In genomic region chr1:26993237-26994019, GRCh38 we compare ENCODE assay signal across 1 cellular context.
TF ChIP-seq lines count a peak whose summit lies in the region.

TRNP1 (plus strand) TSS chr1:26993692; CDS start chr1:26993787, 95 bp downstream.

TF ChIP-seq in HepG2, 621 proteins besides CTCF, POLR2A, EP300 and RAD21 (continued from another document and continues in another):
- no peak for TF ChIP-seq ZBTB40 (IDR thresholded peaks at IDR 0.05)
- peak; percentile 43; the same call in 1 of the 2 replicates for TF ChIP-seq ZBTB40 (CRISPR knock-in tag; IDR thresholded peaks at IDR 0.05)
- no peak for TF ChIP-seq PREB (CRISPR knock-in tag; IDR thresholded peaks at IDR 0.05)
- TF ChIP-seq DNMT3B (CRISPR knock-in tag; conservative IDR thresholded peaks at IDR 0.05): no peak; the same call in 1 of the 2 replicates
- TF ChIP-seq IKZF1 (IDR thresholded peaks at IDR 0.05): no peak
- TF ChIP-seq NFYB (CRISPR knock-in tag; IDR thresholded peaks at IDR 0.05): peak; percentile 60; the same call in 1 of the 2 replicates
- peak; percentile 74; the same call in 1 of the 2 replicates for TF ChIP-seq IRX3 (CRISPR knock-in tag; IDR thresholded peaks at IDR 0.05; ENCODE audit: borderline replicate concordance, low read depth)
- TF ChIP-seq ZNF839 (CRISPR knock-in tag; IDR thresholded peaks at IDR 0.05; ENCODE audit: borderline replicate concordance): no peak
- peak; percentile 89 for TF ChIP-seq ISL2 (CRISPR knock-in tag; IDR thresholded peaks at IDR 0.05)
- peak; percentile 24; the same call in 1 of the 2 replicates for TF ChIP-seq ZBED4 (CRISPR knock-in tag; IDR thresholded peaks at IDR 0.05; ENCODE audit: borderline replicate concordance)
- no peak for TF ChIP-seq MBD4 (IDR thresholded peaks at IDR 0.05; ENCODE audit: borderline replicate concordance, low read length)
- TF ChIP-seq ZFP90 (CRISPR knock-in tag; IDR thresholded peaks at IDR 0.05; ENCODE audit: borderline replicate concordance): no peak; the same call in 1 of the 2 replicates
- TF ChIP-seq CREB1 (IDR thresholded peaks at IDR 0.05): peak; percentile 56
- TF ChIP-seq CREB1 (CRISPR knock-in tag; IDR thresholded peaks at IDR 0.05): no peak; the same call in 1 of the 2 replicates
- no peak for TF ChIP-seq MZF1 (CRISPR knock-in tag; IDR thresholded peaks at IDR 0.05; ENCODE audit: borderline replicate concordance)
- TF ChIP-seq ZNF160 (CRISPR knock-in tag; IDR thresholded peaks at IDR 0.05): peak; percentile 87
- peak; percentile 52; the same call in 1 of the 2 replicates for TF ChIP-seq TFDP1 (CRISPR knock-in tag; IDR thresholded peaks at IDR 0.05; ENCODE audit: borderline replicate concordance)
- peak; percentile 77; the same call in 1 of the 2 replicates for TF ChIP-seq KDM4B (CRISPR knock-in tag; IDR thresholded peaks at IDR 0.05)
- peak; percentile 38; the same call in 1 of the 2 replicates for TF ChIP-seq HNRNPUL1 (IDR thresholded peaks at IDR 0.05; ENCODE audit: low read depth, low read length)
- TF ChIP-seq ZNF598 (CRISPR knock-in tag; IDR thresholded peaks at IDR 0.05; ENCODE audit: borderline replicate concordance): no peak
- peak; percentile 85 for TF ChIP-seq ZFP82 (CRISPR knock-in tag; IDR thresholded peaks at IDR 0.05; ENCODE audit: borderline replicate concordance)
- TF ChIP-seq MTA3 (CRISPR knock-in tag; IDR thresholded peaks at IDR 0.05): no peak
- no peak for TF ChIP-seq SRSF9 (IDR thresholded peaks at IDR 0.05; ENCODE audit: borderline replicate concordance, insufficient read depth, low read depth, low read length, poor library complexity, severe bottlenecking)
- TF ChIP-seq ZNF292 (CRISPR knock-in tag; IDR thresholded peaks at IDR 0.05; ENCODE audit: borderline replicate concordance, low read depth): 0 out of 2 replicates have a peak, but pooled peaks have one; percentile 14
- no peak for TF ChIP-seq ZNF891 (CRISPR knock-in tag; IDR thresholded peaks at IDR 0.05)
- peak; percentile 36 for TF ChIP-seq STAG1 (CRISPR knock-in tag; IDR thresholded peaks at IDR 0.05)
- peak; percentile 46; the same call in 1 of the 2 replicates for TF ChIP-seq ZNF800 (CRISPR knock-in tag; IDR thresholded peaks at IDR 0.05)
- TF ChIP-seq ZNF607 (CRISPR knock-in tag; IDR thresholded peaks at IDR 0.05; ENCODE audit: borderline replicate concordance): peak; percentile 94
- no peak for TF ChIP-seq ZNF7 (CRISPR knock-in tag; IDR thresholded peaks at IDR 0.05)
- TF ChIP-seq RFX3 (CRISPR knock-in tag; IDR thresholded peaks at IDR 0.05): no peak
- TF ChIP-seq HCFC1 (IDR thresholded peaks at IDR 0.05; ENCODE audit: low read depth, low read length): no peak
- peak; percentile 84 for TF ChIP-seq ARID5B (CRISPR knock-in tag; IDR thresholded peaks at IDR 0.05)
- no peak for TF ChIP-seq PRDM4 (CRISPR knock-in tag; IDR thresholded peaks at IDR 0.05; ENCODE audit: borderline replicate concordance)
- TF ChIP-seq ZSCAN30 (CRISPR knock-in tag; IDR thresholded peaks at IDR 0.05): no peak
